Comparison of ENCODE assay signal across 8 cellular contexts in the genomic region with DNA sequence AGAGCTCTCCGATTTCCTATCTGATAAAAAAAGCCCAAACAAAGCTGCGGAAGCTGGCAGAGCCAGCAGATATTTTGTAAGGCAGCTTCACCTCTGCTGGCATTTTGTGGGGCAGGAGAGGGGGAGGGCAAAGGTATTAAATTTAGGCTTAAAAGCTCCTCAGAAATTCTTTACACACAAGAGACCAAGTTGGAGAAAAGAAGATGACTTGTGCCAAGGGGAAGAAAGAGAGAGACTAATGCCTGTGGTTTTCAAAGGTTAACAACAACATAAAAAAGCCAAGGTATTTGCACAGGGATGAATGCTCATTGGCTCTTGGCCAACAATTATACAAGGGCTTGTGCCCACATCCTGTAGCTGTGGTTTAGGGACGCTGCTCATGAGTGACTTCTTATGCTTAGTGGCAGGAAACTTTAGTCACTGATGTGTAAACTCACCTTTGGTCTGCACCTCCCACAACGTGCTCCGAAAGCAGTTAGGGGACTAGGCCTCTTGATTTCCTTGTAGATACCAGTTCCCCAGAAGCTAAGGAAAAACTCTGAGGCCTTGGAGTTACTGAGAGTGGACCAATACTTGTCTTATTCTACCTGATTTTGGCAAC.
DNase-seq lines count a peak whose midpoint lies in the region; ATAC-seq and TF ChIP-seq lines count a peak whose summit lies in the region.

No MANE protein-coding gene starts in this region.

- no peaks in the 10 kb centered on the region for H3K27me3 ChIP-seq in lung (ENCODE audit: control insufficient read depth, insufficient read depth)

- CTCF ChIA-PET in RWPE1 (lab: Yijun Ruan, JAX): no interaction called here

- H3K27ac ChIP-seq in RWPE1 (no peak overlapping the region), lung (ENCODE audit: low read depth in 1 of 2, low read length in 1 of 2) (peak overlapping the region in 1 of 2 donors; percentile 47)

- no peak overlapping the region for H3K4me3 ChIP-seq in Jurkat, Clone E6-1 (ENCODE audit: low read length)
- no peak overlapping the region for H3K4me3 ChIP-seq in lung

- H3K4me1 ChIP-seq in lung (ENCODE audit: control insufficient read depth in 2 of 2, insufficient read depth in 2 of 2, low read length in 2 of 2): no peaks in the 10 kb centered on the region

- peak overlapping the region; percentile 44 to 51 for H3K4me3 Mint-ChIP-seq in stimulated activated naive B cell treated with anti-CD40 and anti-IgM and Interleukin-4, amounts not matched to agents 10 μg/mL and 1 μg/mL and 100 μg/mL, for 72 hours

- WGBS in lung, 2 donors: 16 to 26% methylated on average over 5 of the region's 5 CpGs

- peaks cover 23 to 25% of the 10 kb centered on the region in 2 donors for H3K27me3 Mint-ChIP-seq in stimulated activated naive B cell treated with anti-CD40 and anti-IgM and Interleukin-4, amounts not matched to agents 10 μg/mL and 1 μg/mL and 100 μg/mL, for 72 hours

- DNase-seq in DMS79 (lab: John Stamatoyannopoulos, UW) (peak; percentile 100), RWPE1 (ENCODE audit: low spot score) (peak; percentile 77), lung (ENCODE audit: low spot score) (peak; percentile 76), Ammon's horn (ENCODE audit: low spot score) (no peak)
- DNase-seq in Jurkat, Clone E6-1 (ENCODE audit: low read depth, low spot score): peak; percentile 99
- DNase-seq in activated gamma-delta T cell treated with anti-CD3 and anti-CD28 coated beads, Interleukin-2, amount 50 U/mL, for 16 hours (ENCODE audit: low read depth): peak; percentile 70
- peak; percentile 75 for DNase-seq in stimulated activated naive B cell treated with anti-CD40 and anti-IgM and Interleukin-4, amounts not matched to agents 10 μg/mL and 1 μg/mL and 100 μg/mL, for 72 hours

- POLR2A ChIA-PET in RWPE1 (lab: Yijun Ruan, JAX; ENCODE audit: low non-redundant PET): interaction anchor here (0.5 kb wide), 1 partner anchor 177 kb away, joined by 3 read pairs; no protein-coding TSS in a partner anchor

- ATAC-seq in GM21619 (IDR thresholded peaks at IDR 0.05; ENCODE audit: unreplicated experiment) (peak; percentile 100), lung (ENCODE audit: insufficient read depth, low FRiP score) (peak; percentile 90)
- ATAC-seq in stimulated activated naive B cell treated with anti-CD40 and anti-IgM and Interleukin-4, amounts not matched to agents 10 μg/mL and 1 μg/mL and 100 μg/mL, for 72 hours (replicated peaks): peak; percentile 99

- H3K4me1 Mint-ChIP-seq in stimulated activated naive B cell treated with anti-CD40 and anti-IgM and Interleukin-4, amounts not matched to agents 10 μg/mL and 1 μg/mL and 100 μg/mL, for 72 hours: peaks cover 8 to 18% of the 10 kb centered on the region in 2 donors

- peaks cover 6 to 9% of the 10 kb centered on the region in 2 donors for H3K9me3 Mint-ChIP-seq in stimulated activated naive B cell treated with anti-CD40 and anti-IgM and Interleukin-4, amounts not matched to agents 10 μg/mL and 1 μg/mL and 100 μg/mL, for 72 hours

- no peaks in the 10 kb centered on the region for H3K36me3 ChIP-seq in lung (ENCODE audit: control insufficient read depth in 2 of 2, insufficient read depth in 2 of 2, low read length in 2 of 2)

- H3K27ac Mint-ChIP-seq in stimulated activated naive B cell treated with anti-CD40 and anti-IgM and Interleukin-4, amounts not matched to agents 10 μg/mL and 1 μg/mL and 100 μg/mL, for 72 hours: peak overlapping the region; percentile 77

- H3K36me3 Mint-ChIP-seq in stimulated activated naive B cell treated with anti-CD40 and anti-IgM and Interleukin-4, amounts not matched to agents 10 μg/mL and 1 μg/mL and 100 μg/mL, for 72 hours: peaks cover 0 to 7% of the 10 kb centered on the region in 2 donors

- no peaks in the 10 kb centered on the region for H3K9me3 ChIP-seq in lung (ENCODE audit: control insufficient read depth in 2 of 2, insufficient read depth in 1 of 2, low read length in 1 of 2)

- TF ChIP-seq CTCF in RWPE1 (conservative IDR thresholded peaks at IDR 0.05; ENCODE audit: low read depth) (no peak), lung (IDR thresholded peaks at IDR 0.05; ENCODE audit: control extremely low read depth, extremely low read depth) (no peak)
